31 cellular contexts compared by ENCODE assay signal in genomic region chr3:116849261-116849688, GRCh38.
"Had no signal": no experiment of that assay in that cellular context is flagged by ENCODE, and none has a peak within 500 bp of the region (broad histone marks: within the 10 kb centered on the region; RNA-seq: fewer than 3 reads in every experiment).

No MANE protein-coding gene starts in this region.

- H3K9me3 ChIP-seq: left ventricle myocardium inferior, mucosa of descending colon, psoas muscle, right atrium auricular region, thyroid gland, upper lobe of left lung, vagina had no signal

- ATAC-seq: activated CD4-positive, alpha-beta T cell treated with anti-CD3 and anti-CD28 coated beads for 36 hours; activated CD8-positive, alpha-beta memory T cell treated with anti-CD3 and anti-CD28 coated beads, Interleukin-2, amount 10 ng/mL, durations not matched to agents 7 days and 5 days; activated CD8-positive, alpha-beta T cell treated with anti-CD3 and anti-CD28 coated beads, Interleukin-2, amount 10 ng/mL, durations not matched to agents 7 days and 5 days; activated T-cell treated with anti-CD3 and anti-CD28 coated beads, Interleukin-2, amount 50 U/mL, for 72 hours; mucosa of descending colon; psoas muscle; stimulated activated memory B cell treated with anti-CD40 and anti-IgM and Interleukin-4, amounts not matched to agents 10 μg/mL and 1 μg/mL and 100 μg/mL, for 72 hours; stimulated activated naive CD8-positive, alpha-beta T cell treated with anti-CD3 and anti-CD28 coated beads, Interleukin-15, amount 100 ng/mL, for 72 hours had no signal

- H3K4me1 ChIP-seq: left ventricle myocardium inferior, parathyroid adenoma, psoas muscle, right atrium auricular region, thyroid gland, upper lobe of left lung, vagina had no signal

- H3K27me3 ChIP-seq: right atrium auricular region, thyroid gland, upper lobe of left lung, vagina had no signal

- H3K36me3 Mint-ChIP-seq: activated CD8-positive, alpha-beta memory T cell treated with anti-CD3 and anti-CD28 coated beads, Interleukin-2, amount 10 ng/mL, durations not matched to agents 7 days and 5 days; activated naive CD8-positive, alpha-beta T cell; stimulated activated memory B cell treated with anti-CD40 and anti-IgM and Interleukin-4, amounts not matched to agents 10 μg/mL and 1 μg/mL and 100 μg/mL, for 72 hours had no signal

- H3K27ac Mint-ChIP-seq: activated CD4-positive, alpha-beta T cell treated with anti-CD3 and anti-CD28 coated beads for 36 hours; activated CD8-positive, alpha-beta memory T cell treated with anti-CD3 and anti-CD28 coated beads, Interleukin-2, amount 10 ng/mL, durations not matched to agents 7 days and 5 days; activated CD8-positive, alpha-beta T cell treated with anti-CD3 and anti-CD28 coated beads, Interleukin-2, amount 10 ng/mL, durations not matched to agents 7 days and 5 days; activated naive CD8-positive, alpha-beta T cell; activated T-cell treated with anti-CD3 and anti-CD28 coated beads, Interleukin-2, amount 50 U/mL, for 72 hours; dendritic cell treated with granulocyte-macrophage colony-stimulating factor and Interleukin-4, amounts not matched to agents 40 ng/mL and 50 ng/mL, for 4 days; nephron; stimulated activated memory B cell treated with anti-CD40 and anti-IgM and Interleukin-4, amounts not matched to agents 10 μg/mL and 1 μg/mL and 100 μg/mL, for 72 hours; stimulated activated naive CD8-positive, alpha-beta T cell treated with anti-CD3 and anti-CD28 coated beads, Interleukin-15, amount 100 ng/mL, for 72 hours; T-helper 2 cell treated with Interferon-gamma antibody and Interleukin-4, amounts not matched to agents 5 μg/mL and 100 μg/mL, for 36 hours had no signal

- DNase-seq: activated CD4-positive, alpha-beta T cell treated with anti-CD3 and anti-CD28 coated beads for 36 hours; activated CD4-positive, CD25-positive, alpha-beta regulatory T cell; activated CD8-positive, alpha-beta memory T cell treated with anti-CD3 and anti-CD28 coated beads, Interleukin-2, amount 10 ng/mL, durations not matched to agents 7 days and 5 days; activated CD8-positive, alpha-beta T cell treated with anti-CD3 and anti-CD28 coated beads, Interleukin-2, amount 10 ng/mL, durations not matched to agents 7 days and 5 days; activated naive CD4-positive, alpha-beta T cell treated with Interleukin-2 at 50 U/mL for 16 hours; activated T-cell treated with anti-CD3 and anti-CD28 coated beads, Interleukin-2, amount 50 U/mL, for 72 hours; anterior cingulate cortex; islet precursor cell; left ventricle myocardium inferior; mucosa of descending colon; psoas muscle; stimulated activated CD4-positive, alpha-beta T cell treated with anti-CD3 and anti-CD28 coated beads, Interleukin-1b, Interleukin-23, amount 100 ng/mL, for 48 hours; stimulated activated CD4-positive, alpha-beta T cell treated with anti-CD3 and anti-CD28 coated beads, Interleukin-4, amount 100 ng/mL, for 4 hours; stimulated activated CD8-positive, alpha-beta memory T cell treated with anti-CD3 and anti-CD28 coated beads, Interleukin-4, amount 100 ng/mL, for 48 hours; stimulated activated naive CD8-positive, alpha-beta T cell treated with anti-CD3 and anti-CD28 coated beads, Interleukin-15, amount 100 ng/mL, for 72 hours; T-helper 1 cell; thyroid gland; upper lobe of left lung had no signal

- H3K27me3 Mint-ChIP-seq: activated CD4-positive, alpha-beta T cell treated with anti-CD3 and anti-CD28 coated beads for 36 hours; activated CD8-positive, alpha-beta memory T cell treated with anti-CD3 and anti-CD28 coated beads, Interleukin-2, amount 10 ng/mL, durations not matched to agents 7 days and 5 days; activated naive CD8-positive, alpha-beta T cell; central memory CD8-positive, alpha-beta T cell; dendritic cell treated with granulocyte-macrophage colony-stimulating factor and Interleukin-4, amounts not matched to agents 40 ng/mL and 50 ng/mL, for 4 days; stimulated activated memory B cell treated with anti-CD40 and anti-IgM and Interleukin-4, amounts not matched to agents 10 μg/mL and 1 μg/mL and 100 μg/mL, for 72 hours; stimulated activated naive CD8-positive, alpha-beta T cell treated with anti-CD3 and anti-CD28 coated beads, Interleukin-15, amount 100 ng/mL, for 72 hours had no signal

- H3K36me3 ChIP-seq: left ventricle myocardium inferior, right atrium auricular region, thyroid gland, upper lobe of left lung, vagina had no signal

- H3K27ac ChIP-seq: epithelial cell of prostate, left ventricle myocardium inferior, parathyroid adenoma, psoas muscle, right atrium auricular region, thyroid gland, upper lobe of left lung, vagina had no signal

- FAIRE-seq: frontal cortex had no signal

- H3K4me3 ChIP-seq: left ventricle myocardium inferior, lung, mucosa of descending colon, psoas muscle, right atrium auricular region, smooth muscle cell, thyroid gland, upper lobe of left lung, vagina had no signal

- H3K4me1 Mint-ChIP-seq: activated CD4-positive, alpha-beta T cell treated with anti-CD3 and anti-CD28 coated beads for 36 hours; activated CD8-positive, alpha-beta memory T cell treated with anti-CD3 and anti-CD28 coated beads, Interleukin-2, amount 10 ng/mL, durations not matched to agents 7 days and 5 days; central memory CD8-positive, alpha-beta T cell; nephron; stimulated activated memory B cell treated with anti-CD40 and anti-IgM and Interleukin-4, amounts not matched to agents 10 μg/mL and 1 μg/mL and 100 μg/mL, for 72 hours; stimulated activated naive CD8-positive, alpha-beta T cell treated with anti-CD3 and anti-CD28 coated beads, Interleukin-15, amount 100 ng/mL, for 72 hours had no signal

- H3K9me3 Mint-ChIP-seq: nephron; T-helper 2 cell treated with Interferon-gamma antibody and Interleukin-4, amounts not matched to agents 5 μg/mL and 100 μg/mL, for 36 hours had no signal

- H3K9ac ChIP-seq: parathyroid adenoma had no signal

- H3K4me3 Mint-ChIP-seq: activated CD4-positive, alpha-beta T cell treated with anti-CD3 and anti-CD28 coated beads for 36 hours; activated CD8-positive, alpha-beta memory T cell treated with anti-CD3 and anti-CD28 coated beads, Interleukin-2, amount 10 ng/mL, durations not matched to agents 7 days and 5 days; activated CD8-positive, alpha-beta T cell treated with anti-CD3 and anti-CD28 coated beads, Interleukin-2, amount 10 ng/mL, durations not matched to agents 7 days and 5 days; activated naive CD8-positive, alpha-beta T cell; activated T-cell treated with anti-CD3 and anti-CD28 coated beads, Interleukin-2, amount 50 U/mL, for 72 hours; central memory CD8-positive, alpha-beta T cell; dendritic cell treated with granulocyte-macrophage colony-stimulating factor and Interleukin-4, amounts not matched to agents 40 ng/mL and 50 ng/mL, for 4 days; nephron; stimulated activated memory B cell treated with anti-CD40 and anti-IgM and Interleukin-4, amounts not matched to agents 10 μg/mL and 1 μg/mL and 100 μg/mL, for 72 hours; stimulated activated naive CD8-positive, alpha-beta T cell treated with anti-CD3 and anti-CD28 coated beads, Interleukin-15, amount 100 ng/mL, for 72 hours; T-helper 2 cell treated with Interferon-gamma antibody and Interleukin-4, amounts not matched to agents 5 μg/mL and 100 μg/mL, for 36 hours had no signal
